In genomic region chr13:113243847-113244246, GRCh38 we compare ENCODE assay signal across 1 cellular context.
TF ChIP-seq lines count a peak whose summit lies in the region.

No MANE protein-coding gene starts in this region.

TF ChIP-seq in WTC11, 78 proteins besides CTCF, POLR2A, EP300 and RAD21 (continued from another document):
- TF ChIP-seq ZNF263 (CRISPR knock-in tag; IDR thresholded peaks at IDR 0.05; ENCODE audit: low read depth), result no peak
- TF ChIP-seq PREB (CRISPR knock-in tag; IDR thresholded peaks at IDR 0.05; ENCODE audit: borderline replicate concordance), result no peak
- TF ChIP-seq MXD4 (CRISPR knock-in tag; IDR thresholded peaks at IDR 0.05; ENCODE audit: borderline replicate concordance), result no peak
- TF ChIP-seq ATF3 (CRISPR knock-in tag; conservative IDR thresholded peaks at IDR 0.05), result no peak
- no peak for TF ChIP-seq ZNF396 (CRISPR knock-in tag; IDR thresholded peaks at IDR 0.05; ENCODE audit: borderline replicate concordance)
- TF ChIP-seq PRRX2 (CRISPR knock-in tag; IDR thresholded peaks at IDR 0.05), result no peak
- no peak for TF ChIP-seq ERG (CRISPR knock-in tag; IDR thresholded peaks at IDR 0.05)
- TF ChIP-seq ZNF416 (CRISPR knock-in tag; IDR thresholded peaks at IDR 0.05), result no peak
- no peak for TF ChIP-seq ELF4 (CRISPR knock-in tag; IDR thresholded peaks at IDR 0.05; ENCODE audit: low read depth)
- TF ChIP-seq EMX1 (CRISPR knock-in tag; IDR thresholded peaks at IDR 0.05), result no peak
- TF ChIP-seq ZNF232 (CRISPR knock-in tag; IDR thresholded peaks at IDR 0.05), result no peak
- no peak for TF ChIP-seq NFE2L1 (CRISPR knock-in tag; IDR thresholded peaks at IDR 0.05)
- TF ChIP-seq JUN (CRISPR knock-in tag; IDR thresholded peaks at IDR 0.05), result no peak
- TF ChIP-seq, protein P1, sequence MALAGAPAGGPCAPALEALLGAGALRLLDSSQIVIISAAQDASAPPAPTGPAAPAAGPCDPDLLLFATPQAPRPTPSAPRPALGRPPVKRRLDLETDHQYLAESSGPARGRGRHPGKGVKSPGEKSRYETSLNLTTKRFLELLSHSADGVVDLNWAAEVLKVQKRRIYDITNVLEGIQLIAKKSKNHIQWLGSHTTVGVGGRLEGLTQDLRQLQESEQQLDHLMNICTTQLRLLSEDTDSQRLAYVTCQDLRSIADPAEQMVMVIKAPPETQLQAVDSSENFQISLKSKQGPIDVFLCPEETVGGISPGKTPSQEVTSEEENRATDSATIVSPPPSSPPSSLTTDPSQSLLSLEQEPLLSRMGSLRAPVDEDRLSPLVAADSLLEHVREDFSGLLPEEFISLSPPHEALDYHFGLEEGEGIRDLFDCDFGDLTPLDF (CRISPR knock-in tag; IDR thresholded peaks at IDR 0.05), result no peak
- no peak for TF ChIP-seq NR3C1 (CRISPR knock-in tag; conservative IDR thresholded peaks at IDR 0.05; ENCODE audit: low read depth)
